2 cellular contexts compared by ENCODE assay signal in the genomic region with DNA sequence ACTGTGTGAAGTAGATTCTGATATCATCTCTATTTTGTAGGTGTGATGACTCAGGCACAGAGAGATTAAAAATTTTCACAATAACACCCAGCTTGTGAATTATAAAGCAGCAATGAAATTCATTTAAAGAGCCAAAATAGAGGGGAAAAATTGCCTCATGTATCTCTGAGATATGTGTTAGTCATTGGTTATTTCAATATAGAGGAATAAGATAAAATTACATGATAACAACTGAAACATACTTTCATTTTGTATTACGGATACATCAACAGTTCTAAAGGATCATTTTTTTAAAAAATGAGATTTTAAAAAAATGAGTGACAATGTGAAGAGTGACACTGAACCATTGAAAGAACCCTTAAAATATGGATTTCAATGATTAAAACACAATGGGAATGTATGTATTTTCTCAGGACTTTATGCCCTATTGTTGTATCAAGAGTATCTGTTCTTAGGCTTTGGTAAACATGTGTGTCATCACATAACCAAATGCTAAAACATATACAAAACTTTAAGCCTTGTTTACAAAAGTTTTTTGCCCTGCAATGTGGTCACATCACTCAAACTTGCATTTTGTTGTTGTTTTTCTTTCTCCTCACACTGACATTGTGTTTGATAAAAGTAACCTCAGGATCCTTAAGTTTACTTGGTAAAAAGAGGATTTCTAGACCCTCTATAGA.
TF ChIP-seq lines count a peak whose summit lies in the region.

No MANE protein-coding gene starts in this region.

TF ChIP-seq in GM23338, 12 proteins besides CTCF, POLR2A, EP300 and RAD21 (continues in another document):
- TF ChIP-seq, protein P1, sequence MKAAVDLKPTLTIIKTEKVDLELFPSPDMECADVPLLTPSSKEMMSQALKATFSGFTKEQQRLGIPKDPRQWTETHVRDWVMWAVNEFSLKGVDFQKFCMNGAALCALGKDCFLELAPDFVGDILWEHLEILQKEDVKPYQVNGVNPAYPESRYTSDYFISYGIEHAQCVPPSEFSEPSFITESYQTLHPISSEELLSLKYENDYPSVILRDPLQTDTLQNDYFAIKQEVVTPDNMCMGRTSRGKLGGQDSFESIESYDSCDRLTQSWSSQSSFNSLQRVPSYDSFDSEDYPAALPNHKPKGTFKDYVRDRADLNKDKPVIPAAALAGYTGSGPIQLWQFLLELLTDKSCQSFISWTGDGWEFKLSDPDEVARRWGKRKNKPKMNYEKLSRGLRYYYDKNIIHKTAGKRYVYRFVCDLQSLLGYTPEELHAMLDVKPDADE (IDR thresholded peaks at IDR 0.05): no peak
- no peak for TF ChIP-seq ZNF114 (CRISPR knock-in tag; IDR thresholded peaks at IDR 0.05)
- no peak for TF ChIP-seq JUNB (IDR thresholded peaks at IDR 0.05; ENCODE audit: unreplicated experiment)
- TF ChIP-seq, protein P2, sequence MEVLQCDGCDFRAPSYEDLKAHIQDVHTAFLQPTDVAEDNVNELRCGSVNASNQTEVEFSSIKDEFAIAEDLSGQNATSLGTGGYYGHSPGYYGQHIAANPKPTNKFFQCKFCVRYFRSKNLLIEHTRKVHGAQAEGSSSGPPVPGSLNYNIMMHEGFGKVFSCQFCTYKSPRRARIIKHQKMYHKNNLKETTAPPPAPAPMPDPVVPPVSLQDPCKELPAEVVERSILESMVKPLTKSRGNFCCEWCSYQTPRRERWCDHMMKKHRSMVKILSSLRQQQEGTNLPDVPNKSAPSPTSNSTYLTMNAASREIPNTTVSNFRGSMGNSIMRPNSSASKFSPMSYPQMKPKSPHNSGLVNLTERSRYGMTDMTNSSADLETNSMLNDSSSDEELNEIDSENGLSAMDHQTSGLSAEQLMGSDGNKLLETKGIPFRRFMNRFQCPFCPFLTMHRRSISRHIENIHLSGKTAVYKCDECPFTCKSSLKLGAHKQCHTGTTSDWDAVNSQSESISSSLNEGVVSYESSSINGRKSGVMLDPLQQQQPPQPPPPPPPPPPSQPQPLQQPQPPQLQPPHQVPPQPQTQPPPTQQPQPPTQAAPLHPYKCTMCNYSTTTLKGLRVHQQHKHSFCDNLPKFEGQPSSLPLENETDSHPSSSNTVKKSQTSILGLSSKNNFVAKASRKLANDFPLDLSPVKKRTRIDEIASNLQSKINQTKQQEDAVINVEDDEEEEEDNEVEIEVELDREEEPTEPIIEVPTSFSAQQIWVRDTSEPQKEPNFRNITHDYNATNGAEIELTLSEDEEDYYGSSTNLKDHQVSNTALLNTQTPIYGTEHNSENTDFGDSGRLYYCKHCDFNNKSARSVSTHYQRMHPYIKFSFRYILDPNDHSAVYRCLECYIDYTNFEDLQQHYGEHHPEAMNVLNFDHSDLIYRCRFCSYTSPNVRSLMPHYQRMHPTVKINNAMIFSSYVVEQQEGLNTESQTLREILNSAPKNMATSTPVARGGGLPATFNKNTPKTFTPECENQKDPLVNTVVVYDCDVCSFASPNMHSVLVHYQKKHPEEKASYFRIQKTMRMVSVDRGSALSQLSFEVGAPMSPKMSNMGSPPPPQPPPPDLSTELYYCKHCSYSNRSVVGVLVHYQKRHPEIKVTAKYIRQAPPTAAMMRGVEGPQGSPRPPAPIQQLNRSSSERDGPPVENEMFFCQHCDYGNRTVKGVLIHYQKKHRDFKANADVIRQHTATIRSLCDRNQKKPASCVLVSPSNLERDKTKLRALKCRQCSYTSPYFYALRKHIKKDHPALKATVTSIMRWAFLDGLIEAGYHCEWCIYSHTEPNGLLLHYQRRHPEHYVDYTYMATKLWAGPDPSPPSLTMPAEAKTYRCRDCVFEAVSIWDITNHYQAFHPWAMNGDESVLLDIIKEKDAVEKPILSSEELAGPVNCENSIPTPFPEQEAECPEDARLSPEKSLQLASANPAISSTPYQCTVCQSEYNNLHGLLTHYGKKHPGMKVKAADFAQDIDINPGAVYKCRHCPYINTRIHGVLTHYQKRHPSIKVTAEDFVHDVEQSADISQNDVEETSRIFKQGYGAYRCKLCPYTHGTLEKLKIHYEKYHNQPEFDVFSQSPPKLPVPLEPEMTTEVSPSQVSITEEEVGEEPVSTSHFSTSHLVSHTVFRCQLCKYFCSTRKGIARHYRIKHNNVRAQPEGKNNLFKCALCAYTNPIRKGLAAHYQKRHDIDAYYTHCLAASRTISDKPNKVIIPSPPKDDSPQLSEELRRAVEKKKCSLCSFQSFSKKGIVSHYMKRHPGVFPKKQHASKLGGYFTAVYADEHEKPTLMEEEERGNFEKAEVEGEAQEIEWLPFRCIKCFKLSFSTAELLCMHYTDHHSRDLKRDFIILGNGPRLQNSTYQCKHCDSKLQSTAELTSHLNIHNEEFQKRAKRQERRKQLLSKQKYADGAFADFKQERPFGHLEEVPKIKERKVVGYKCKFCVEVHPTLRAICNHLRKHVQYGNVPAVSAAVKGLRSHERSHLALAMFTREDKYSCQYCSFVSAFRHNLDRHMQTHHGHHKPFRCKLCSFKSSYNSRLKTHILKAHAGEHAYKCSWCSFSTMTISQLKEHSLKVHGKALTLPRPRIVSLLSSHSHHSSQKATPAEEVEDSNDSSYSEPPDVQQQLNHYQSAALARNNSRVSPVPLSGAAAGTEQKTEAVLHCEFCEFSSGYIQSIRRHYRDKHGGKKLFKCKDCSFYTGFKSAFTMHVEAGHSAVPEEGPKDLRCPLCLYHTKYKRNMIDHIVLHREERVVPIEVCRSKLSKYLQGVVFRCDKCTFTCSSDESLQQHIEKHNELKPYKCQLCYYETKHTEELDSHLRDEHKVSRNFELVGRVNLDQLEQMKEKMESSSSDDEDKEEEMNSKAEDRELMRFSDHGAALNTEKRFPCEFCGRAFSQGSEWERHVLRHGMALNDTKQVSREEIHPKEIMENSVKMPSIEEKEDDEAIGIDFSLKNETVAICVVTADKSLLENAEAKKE (CRISPR knock-in tag; IDR thresholded peaks at IDR 0.05): no peak
- TF ChIP-seq ZNF331 (CRISPR knock-in tag; IDR thresholded peaks at IDR 0.05; ENCODE audit: low read depth): no peak
- no peak for TF ChIP-seq STAT1 (IDR thresholded peaks at IDR 0.05; ENCODE audit: unreplicated experiment)
- TF ChIP-seq POLR2AphosphoS5 (IDR thresholded peaks at IDR 0.05; ENCODE audit: low read depth): no peak
- TF ChIP-seq, protein P3, sequence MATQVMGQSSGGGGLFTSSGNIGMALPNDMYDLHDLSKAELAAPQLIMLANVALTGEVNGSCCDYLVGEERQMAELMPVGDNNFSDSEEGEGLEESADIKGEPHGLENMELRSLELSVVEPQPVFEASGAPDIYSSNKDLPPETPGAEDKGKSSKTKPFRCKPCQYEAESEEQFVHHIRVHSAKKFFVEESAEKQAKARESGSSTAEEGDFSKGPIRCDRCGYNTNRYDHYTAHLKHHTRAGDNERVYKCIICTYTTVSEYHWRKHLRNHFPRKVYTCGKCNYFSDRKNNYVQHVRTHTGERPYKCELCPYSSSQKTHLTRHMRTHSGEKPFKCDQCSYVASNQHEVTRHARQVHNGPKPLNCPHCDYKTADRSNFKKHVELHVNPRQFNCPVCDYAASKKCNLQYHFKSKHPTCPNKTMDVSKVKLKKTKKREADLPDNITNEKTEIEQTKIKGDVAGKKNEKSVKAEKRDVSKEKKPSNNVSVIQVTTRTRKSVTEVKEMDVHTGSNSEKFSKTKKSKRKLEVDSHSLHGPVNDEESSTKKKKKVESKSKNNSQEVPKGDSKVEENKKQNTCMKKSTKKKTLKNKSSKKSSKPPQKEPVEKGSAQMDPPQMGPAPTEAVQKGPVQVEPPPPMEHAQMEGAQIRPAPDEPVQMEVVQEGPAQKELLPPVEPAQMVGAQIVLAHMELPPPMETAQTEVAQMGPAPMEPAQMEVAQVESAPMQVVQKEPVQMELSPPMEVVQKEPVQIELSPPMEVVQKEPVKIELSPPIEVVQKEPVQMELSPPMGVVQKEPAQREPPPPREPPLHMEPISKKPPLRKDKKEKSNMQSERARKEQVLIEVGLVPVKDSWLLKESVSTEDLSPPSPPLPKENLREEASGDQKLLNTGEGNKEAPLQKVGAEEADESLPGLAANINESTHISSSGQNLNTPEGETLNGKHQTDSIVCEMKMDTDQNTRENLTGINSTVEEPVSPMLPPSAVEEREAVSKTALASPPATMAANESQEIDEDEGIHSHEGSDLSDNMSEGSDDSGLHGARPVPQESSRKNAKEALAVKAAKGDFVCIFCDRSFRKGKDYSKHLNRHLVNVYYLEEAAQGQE (IDR thresholded peaks at IDR 0.05; ENCODE audit: unreplicated experiment): no peak

TF ChIP-seq in H1, 55 proteins besides CTCF, POLR2A, EP300 and RAD21 (continues in another document):
- no peak for TF ChIP-seq EGR1 (IDR thresholded peaks at IDR 0.05; ENCODE audit: borderline replicate concordance, low read depth, low read length)
- no peak for TF ChIP-seq SRF (IDR thresholded peaks at IDR 0.05; ENCODE audit: low read depth, low read length)
- no peak for TF ChIP-seq SP2 (IDR thresholded peaks at IDR 0.05; ENCODE audit: low read length)
- no peak for TF ChIP-seq CEBPB (IDR thresholded peaks at IDR 0.05; ENCODE audit: low read depth, low read length)
- TF ChIP-seq, protein P4, sequence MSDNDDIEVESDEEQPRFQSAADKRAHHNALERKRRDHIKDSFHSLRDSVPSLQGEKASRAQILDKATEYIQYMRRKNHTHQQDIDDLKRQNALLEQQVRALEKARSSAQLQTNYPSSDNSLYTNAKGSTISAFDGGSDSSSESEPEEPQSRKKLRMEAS (IDR thresholded peaks at IDR 0.05): no peak
- TF ChIP-seq EZH2 (IDR thresholded peaks at IDR 0.05; ENCODE audit: low read depth, low read length, severe bottlenecking): no peak
- no peak for TF ChIP-seq SAP30 (IDR thresholded peaks at IDR 0.05; ENCODE audit: insufficient read depth, insufficient replicate concordance, low read length)
- no peak for TF ChIP-seq GTF2F1 (IDR thresholded peaks at IDR 0.05; ENCODE audit: borderline replicate concordance, low read depth, low read length)
- no peak for TF ChIP-seq KDM4A (IDR thresholded peaks at IDR 0.05; ENCODE audit: low read depth, low read length, severe bottlenecking)
- no peak for TF ChIP-seq KDM5A (IDR thresholded peaks at IDR 0.05; ENCODE audit: low read length)
- no peak for TF ChIP-seq SUZ12 (IDR thresholded peaks at IDR 0.05; ENCODE audit: low read length)
- no peak for TF ChIP-seq SP4 (IDR thresholded peaks at IDR 0.05; ENCODE audit: low read length)
- no peak for TF ChIP-seq ASH2L (IDR thresholded peaks at IDR 0.05; ENCODE audit: low read length)
- no peak for TF ChIP-seq CTBP2 (IDR thresholded peaks at IDR 0.05; ENCODE audit: borderline replicate concordance, insufficient read depth, insufficient read length, low read length)
- TF ChIP-seq, protein P5, sequence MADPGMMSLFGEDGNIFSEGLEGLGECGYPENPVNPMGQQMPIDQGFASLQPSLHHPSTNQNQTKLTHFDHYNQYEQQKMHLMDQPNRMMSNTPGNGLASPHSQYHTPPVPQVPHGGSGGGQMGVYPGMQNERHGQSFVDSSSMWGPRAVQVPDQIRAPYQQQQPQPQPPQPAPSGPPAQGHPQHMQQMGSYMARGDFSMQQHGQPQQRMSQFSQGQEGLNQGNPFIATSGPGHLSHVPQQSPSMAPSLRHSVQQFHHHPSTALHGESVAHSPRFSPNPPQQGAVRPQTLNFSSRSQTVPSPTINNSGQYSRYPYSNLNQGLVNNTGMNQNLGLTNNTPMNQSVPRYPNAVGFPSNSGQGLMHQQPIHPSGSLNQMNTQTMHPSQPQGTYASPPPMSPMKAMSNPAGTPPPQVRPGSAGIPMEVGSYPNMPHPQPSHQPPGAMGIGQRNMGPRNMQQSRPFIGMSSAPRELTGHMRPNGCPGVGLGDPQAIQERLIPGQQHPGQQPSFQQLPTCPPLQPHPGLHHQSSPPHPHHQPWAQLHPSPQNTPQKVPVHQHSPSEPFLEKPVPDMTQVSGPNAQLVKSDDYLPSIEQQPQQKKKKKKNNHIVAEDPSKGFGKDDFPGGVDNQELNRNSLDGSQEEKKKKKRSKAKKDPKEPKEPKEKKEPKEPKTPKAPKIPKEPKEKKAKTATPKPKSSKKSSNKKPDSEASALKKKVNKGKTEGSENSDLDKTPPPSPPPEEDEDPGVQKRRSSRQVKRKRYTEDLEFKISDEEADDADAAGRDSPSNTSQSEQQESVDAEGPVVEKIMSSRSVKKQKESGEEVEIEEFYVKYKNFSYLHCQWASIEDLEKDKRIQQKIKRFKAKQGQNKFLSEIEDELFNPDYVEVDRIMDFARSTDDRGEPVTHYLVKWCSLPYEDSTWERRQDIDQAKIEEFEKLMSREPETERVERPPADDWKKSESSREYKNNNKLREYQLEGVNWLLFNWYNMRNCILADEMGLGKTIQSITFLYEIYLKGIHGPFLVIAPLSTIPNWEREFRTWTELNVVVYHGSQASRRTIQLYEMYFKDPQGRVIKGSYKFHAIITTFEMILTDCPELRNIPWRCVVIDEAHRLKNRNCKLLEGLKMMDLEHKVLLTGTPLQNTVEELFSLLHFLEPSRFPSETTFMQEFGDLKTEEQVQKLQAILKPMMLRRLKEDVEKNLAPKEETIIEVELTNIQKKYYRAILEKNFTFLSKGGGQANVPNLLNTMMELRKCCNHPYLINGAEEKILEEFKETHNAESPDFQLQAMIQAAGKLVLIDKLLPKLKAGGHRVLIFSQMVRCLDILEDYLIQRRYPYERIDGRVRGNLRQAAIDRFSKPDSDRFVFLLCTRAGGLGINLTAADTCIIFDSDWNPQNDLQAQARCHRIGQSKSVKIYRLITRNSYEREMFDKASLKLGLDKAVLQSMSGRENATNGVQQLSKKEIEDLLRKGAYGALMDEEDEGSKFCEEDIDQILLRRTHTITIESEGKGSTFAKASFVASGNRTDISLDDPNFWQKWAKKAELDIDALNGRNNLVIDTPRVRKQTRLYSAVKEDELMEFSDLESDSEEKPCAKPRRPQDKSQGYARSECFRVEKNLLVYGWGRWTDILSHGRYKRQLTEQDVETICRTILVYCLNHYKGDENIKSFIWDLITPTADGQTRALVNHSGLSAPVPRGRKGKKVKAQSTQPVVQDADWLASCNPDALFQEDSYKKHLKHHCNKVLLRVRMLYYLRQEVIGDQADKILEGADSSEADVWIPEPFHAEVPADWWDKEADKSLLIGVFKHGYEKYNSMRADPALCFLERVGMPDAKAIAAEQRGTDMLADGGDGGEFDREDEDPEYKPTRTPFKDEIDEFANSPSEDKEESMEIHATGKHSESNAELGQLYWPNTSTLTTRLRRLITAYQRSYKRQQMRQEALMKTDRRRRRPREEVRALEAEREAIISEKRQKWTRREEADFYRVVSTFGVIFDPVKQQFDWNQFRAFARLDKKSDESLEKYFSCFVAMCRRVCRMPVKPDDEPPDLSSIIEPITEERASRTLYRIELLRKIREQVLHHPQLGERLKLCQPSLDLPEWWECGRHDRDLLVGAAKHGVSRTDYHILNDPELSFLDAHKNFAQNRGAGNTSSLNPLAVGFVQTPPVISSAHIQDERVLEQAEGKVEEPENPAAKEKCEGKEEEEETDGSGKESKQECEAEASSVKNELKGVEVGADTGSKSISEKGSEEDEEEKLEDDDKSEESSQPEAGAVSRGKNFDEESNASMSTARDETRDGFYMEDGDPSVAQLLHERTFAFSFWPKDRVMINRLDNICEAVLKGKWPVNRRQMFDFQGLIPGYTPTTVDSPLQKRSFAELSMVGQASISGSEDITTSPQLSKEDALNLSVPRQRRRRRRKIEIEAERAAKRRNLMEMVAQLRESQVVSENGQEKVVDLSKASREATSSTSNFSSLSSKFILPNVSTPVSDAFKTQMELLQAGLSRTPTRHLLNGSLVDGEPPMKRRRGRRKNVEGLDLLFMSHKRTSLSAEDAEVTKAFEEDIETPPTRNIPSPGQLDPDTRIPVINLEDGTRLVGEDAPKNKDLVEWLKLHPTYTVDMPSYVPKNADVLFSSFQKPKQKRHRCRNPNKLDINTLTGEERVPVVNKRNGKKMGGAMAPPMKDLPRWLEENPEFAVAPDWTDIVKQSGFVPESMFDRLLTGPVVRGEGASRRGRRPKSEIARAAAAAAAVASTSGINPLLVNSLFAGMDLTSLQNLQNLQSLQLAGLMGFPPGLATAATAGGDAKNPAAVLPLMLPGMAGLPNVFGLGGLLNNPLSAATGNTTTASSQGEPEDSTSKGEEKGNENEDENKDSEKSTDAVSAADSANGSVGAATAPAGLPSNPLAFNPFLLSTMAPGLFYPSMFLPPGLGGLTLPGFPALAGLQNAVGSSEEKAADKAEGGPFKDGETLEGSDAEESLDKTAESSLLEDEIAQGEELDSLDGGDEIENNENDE (IDR thresholded peaks at IDR 0.05; ENCODE audit: insufficient replicate concordance, low read length): no peak
- TF ChIP-seq GABPA (IDR thresholded peaks at IDR 0.05; ENCODE audit: borderline replicate concordance, insufficient read depth, low read length): no peak
- no peak for TF ChIP-seq RXRA (IDR thresholded peaks at IDR 0.05; ENCODE audit: insufficient read depth, low read depth, low read length)
- TF ChIP-seq RNF2 (IDR thresholded peaks at IDR 0.05; ENCODE audit: borderline replicate concordance, low read depth, low read length, missing control alignments, poor library complexity, severe bottlenecking): no peak
- TF ChIP-seq TCF12 (IDR thresholded peaks at IDR 0.05; ENCODE audit: low read depth, low read length): no peak
